10 cellular contexts compared by ENCODE assay signal in genomic region chr1:51644533-51645197, GRCh38. TPM values are rescaled to one million over a fixed set of nuclear protein-coding genes. Genes with fewer than 3 reads are reported as not detected.
DNase-seq lines count a peak whose midpoint lies in the region; ATAC-seq and TF ChIP-seq lines count a peak whose summit lies in the region.
"Had no signal": no experiment of that assay in that cellular context is flagged by ENCODE, and none has a peak within 500 bp of the region (broad histone marks: within the 10 kb centered on the region; RNA-seq: fewer than 3 reads in every experiment).

No MANE protein-coding gene starts in this region.

- H3K9me3 ChIP-seq in vagina, result no peaks in the 10 kb centered on the region
- H3K9me3 ChIP-seq: neutrophil had no signal

- H3K36me3 Mint-ChIP-seq in activated T-helper 17 cell treated with anti-CD3 and anti-CD28 coated beads, Interleukin-2, amount 50 U/mL, for 72 hours (ENCODE audit: low read depth), result peaks cover 6% of the 10 kb centered on the region
- peaks cover 13% of the 10 kb centered on the region for H3K36me3 Mint-ChIP-seq in activated CD4-positive, alpha-beta T cell treated with anti-CD3 and anti-CD28 coated beads for 36 hours (ENCODE audit: low read depth)

- peaks cover 4% of the 10 kb centered on the region for H3K4me1 Mint-ChIP-seq in activated T-helper 17 cell treated with anti-CD3 and anti-CD28 coated beads, Interleukin-2, amount 50 U/mL, for 72 hours
- H3K4me1 Mint-ChIP-seq in activated CD4-positive, alpha-beta T cell treated with anti-CD3 and anti-CD28 coated beads for 36 hours, result peaks cover 4% of the 10 kb centered on the region

- no peak overlapping the region for H3K4me3 Mint-ChIP-seq in activated T-helper 17 cell treated with anti-CD3 and anti-CD28 coated beads, Interleukin-2, amount 50 U/mL, for 72 hours
- no peak overlapping the region for H3K4me3 Mint-ChIP-seq in activated CD4-positive, alpha-beta T cell treated with anti-CD3 and anti-CD28 coated beads for 36 hours

- intact Hi-C loops in vagina (cut with DNase I), result no loop called here
- intact Hi-C loops in activated CD4-positive, alpha-beta T cell treated with anti-CD3 and anti-CD28 coated beads for 36 hours (cut with DNase I, micrococcal nuclease), result no loop called here

- no peak for TF ChIP-seq POLR2A in vagina (IDR thresholded peaks at IDR 0.05)

- in situ Hi-C loops in astrocyte of the cerebellum (cut with HindIII; ENCODE audit: low sequenced_read_pairs), result no loop called here

- peaks cover 63% of the 10 kb centered on the region for H3K4me1 ChIP-seq in vagina

- CTCF ChIA-PET in activated CD4-positive, alpha-beta T cell treated with anti-CD3 and anti-CD28 coated beads for 36 hours (lab: Charles Lee), result no interaction called here

- H3K36me3 ChIP-seq in vagina, result no peaks in the 10 kb centered on the region
- H3K36me3 ChIP-seq: neutrophil had no signal

- DNase-seq in HT-29 (ENCODE audit: low spot score) (peak; percentile 86), astrocyte of the cerebellum (ENCODE audit: low read depth) (peak; percentile 65), hepatic stellate cell (ENCODE audit: low spot score) (peak; percentile 34), vagina (ENCODE audit: extremely low spot score in 2 of 2) (no peak)
- DNase-seq in activated CD4-positive, alpha-beta T cell treated with anti-CD3 and anti-CD28 coated beads for 36 hours, result no peak
- DNase-seq: activated CD4-positive, alpha-beta T cell treated with anti-CD3 and anti-CD28 coated beads, Interleukin-2, amount 50 U/mL, for 1 hour; NCI-H1092 had no signal

- H3K4me3 ChIP-seq in astrocyte of the cerebellum (ENCODE audit: low read depth, low read length) (no peak overlapping the region), vagina (no peak overlapping the region)

- TF ChIP-seq CTCF in astrocyte of the cerebellum (IDR thresholded peaks at IDR 0.05; ENCODE audit: low read depth, low read length, missing control alignments) (no peak), vagina (IDR thresholded peaks at IDR 0.05) (no peak)

- no peak for ATAC-seq in activated T-helper 17 cell treated with anti-CD3 and anti-CD28 coated beads, Interleukin-2, amount 50 U/mL, for 72 hours (replicated peaks)
- ATAC-seq in activated CD4-positive, alpha-beta T cell treated with anti-CD3 and anti-CD28 coated beads for 36 hours, result no peak
- no peak for ATAC-seq in GM21717 (IDR thresholded peaks at IDR 0.05; ENCODE audit: unreplicated experiment)

- peak overlapping the region; percentile 93 for H3K27ac ChIP-seq in vagina
- H3K27ac ChIP-seq: neutrophil had no signal

- H3K9me3 Mint-ChIP-seq in activated T-helper 17 cell treated with anti-CD3 and anti-CD28 coated beads, Interleukin-2, amount 50 U/mL, for 72 hours, result no peaks in the 10 kb centered on the region
- H3K9me3 Mint-ChIP-seq in activated CD4-positive, alpha-beta T cell treated with anti-CD3 and anti-CD28 coated beads for 36 hours (ENCODE audit: low read depth), result peaks cover 3% of the 10 kb centered on the region

- H3K27me3 Mint-ChIP-seq in activated T-helper 17 cell treated with anti-CD3 and anti-CD28 coated beads, Interleukin-2, amount 50 U/mL, for 72 hours, result no peaks in the 10 kb centered on the region
- no peaks in the 10 kb centered on the region for H3K27me3 Mint-ChIP-seq in activated CD4-positive, alpha-beta T cell treated with anti-CD3 and anti-CD28 coated beads for 36 hours

- POLR2A ChIA-PET in activated CD4-positive, alpha-beta T cell treated with anti-CD3 and anti-CD28 coated beads for 36 hours (lab: Charles Lee), result interaction anchor here (0.6 kb wide), 1 partner anchor 75 kb away, joined by 3 read pairs; no protein-coding TSS in a partner anchor

- no peak overlapping the region for H3K27ac Mint-ChIP-seq in activated T-helper 17 cell treated with anti-CD3 and anti-CD28 coated beads, Interleukin-2, amount 50 U/mL, for 72 hours
- H3K27ac Mint-ChIP-seq in activated CD4-positive, alpha-beta T cell treated with anti-CD3 and anti-CD28 coated beads for 36 hours, result no peak overlapping the region

- no peaks in the 10 kb centered on the region for H3K27me3 ChIP-seq in vagina
- H3K27me3 ChIP-seq: neutrophil had no signal

RNA-seq across cellular contexts. Expression of gene OSBPL9, which starts 27.8 kb away (rescaled TPM):
- 37.0 and 43.2 TPM in 2 replicates for total RNA-seq in HT-29 (2014; rRNA removed; shearing (Covaris generic))
- total RNA-seq in vagina, result 72.2 TPM
- total RNA-seq in activated T-helper 17 cell treated with anti-CD3 and anti-CD28 coated beads, Interleukin-2, amount 50 U/mL, for 72 hours, result 10 to 100 TPM; 42.9 to 47.6 TPM
- total RNA-seq in activated CD4-positive, alpha-beta T cell treated with anti-CD3 and anti-CD28 coated beads for 36 hours, result 10 to 100 TPM; 46.2 to 64.5 TPM

Comparison
In these comparisons a context has a peak if more than half of its experiments do, and no peak if none do; other contexts are left out.
1. DNase-seq: peak in HT-29 (single experiment), astrocyte of the cerebellum (single experiment) and hepatic stellate cell (single experiment); none in vagina (0 of 2) and activated CD4-positive, alpha-beta T cell treated with anti-CD3 and anti-CD28 coated beads for 36 hours (single experiment).